In the genomic region with DNA sequence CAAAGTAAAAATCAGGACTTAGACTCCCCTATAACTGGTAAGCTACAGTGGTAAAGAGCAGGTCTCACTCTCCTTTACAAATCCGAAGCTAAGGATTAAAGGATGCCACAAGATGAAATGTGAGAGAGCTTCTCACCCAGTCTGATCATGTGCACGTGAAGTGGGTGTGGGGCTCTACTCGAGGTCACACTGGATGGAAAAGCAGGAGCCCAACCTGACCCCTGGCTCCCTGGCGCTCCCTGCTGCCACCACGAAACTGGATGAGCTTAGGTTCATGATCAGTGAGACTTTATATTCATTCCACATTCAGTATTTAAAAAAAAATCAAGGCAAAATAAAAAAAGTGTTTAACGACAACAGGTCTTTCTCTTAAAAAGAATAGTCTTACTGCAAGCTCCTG, we compare ENCODE assay signal across 1 cellular context.
TF ChIP-seq lines count a peak whose summit lies in the region.

No MANE protein-coding gene starts in this region.

TF ChIP-seq in GM23338, 12 proteins besides CTCF, POLR2A, EP300 and RAD21 (continued from another document):
- TF ChIP-seq ZNF462 (CRISPR knock-in tag; IDR thresholded peaks at IDR 0.05) (no peak), EZH2phosphoT487 (IDR thresholded peaks at IDR 0.05; ENCODE audit: unreplicated experiment) (no peak)
